Comparison of ENCODE assay signal across 17 cellular contexts in genomic region chr2:120418174-120418787, GRCh38.
DNase-seq lines count a peak whose midpoint lies in the region; ATAC-seq and TF ChIP-seq lines count a peak whose summit lies in the region.
"Had no signal": no experiment of that assay in that cellular context is flagged by ENCODE, and none has a peak within 500 bp of the region (broad histone marks: within the 10 kb centered on the region; RNA-seq: fewer than 3 reads in every experiment).

No MANE protein-coding gene starts in this region.

- no peaks in the 10 kb centered on the region for H3K9me3 Mint-ChIP-seq in activated CD4-positive, alpha-beta memory T cell treated with anti-CD3 and anti-CD28 coated beads for 36 hours
- no peaks in the 10 kb centered on the region for H3K9me3 Mint-ChIP-seq in activated CD4-positive, alpha-beta memory T cell treated with anti-CD3 and anti-CD28 coated beads, Interleukin-2, amount 10 ng/mL, durations not matched to agents 7 days and 5 days
- H3K9me3 Mint-ChIP-seq in activated T-helper 17 cell treated with anti-CD3 and anti-CD28 coated beads, Interleukin-2, amount 50 U/mL, for 72 hours = no peaks in the 10 kb centered on the region
- H3K9me3 Mint-ChIP-seq: CD8-positive, alpha-beta T cell had no signal

- H3K4me2 ChIP-seq in osteoblast (ENCODE audit: insufficient read depth, low read length) = no peak overlapping the region

- CTCF ChIA-PET in activated CD4-positive, alpha-beta memory T cell treated with anti-CD3 and anti-CD28 coated beads for 36 hours (lab: Charles Lee) = no interaction called here
- CTCF ChIA-PET in activated CD4-positive, alpha-beta memory T cell treated with anti-CD3 and anti-CD28 coated beads, Interleukin-2, amount 10 ng/mL, durations not matched to agents 7 days and 5 days (lab: Charles Lee) = no interaction called here

- no peak overlapping the region for H2AFZ ChIP-seq in osteoblast (ENCODE audit: low read length)

- no peak overlapping the region for H3K27ac Mint-ChIP-seq in activated CD4-positive, alpha-beta memory T cell treated with anti-CD3 and anti-CD28 coated beads for 36 hours
- no peak overlapping the region for H3K27ac Mint-ChIP-seq in activated CD4-positive, alpha-beta memory T cell treated with anti-CD3 and anti-CD28 coated beads, Interleukin-2, amount 10 ng/mL, durations not matched to agents 7 days and 5 days
- H3K27ac Mint-ChIP-seq in activated T-helper 17 cell treated with anti-CD3 and anti-CD28 coated beads, Interleukin-2, amount 50 U/mL, for 72 hours = no peak overlapping the region
- H3K27ac Mint-ChIP-seq: CD8-positive, alpha-beta T cell had no signal

- H3K4me1 Mint-ChIP-seq in activated CD4-positive, alpha-beta memory T cell treated with anti-CD3 and anti-CD28 coated beads for 36 hours (ENCODE audit: low read depth) = no peaks in the 10 kb centered on the region
- H3K4me1 Mint-ChIP-seq in activated CD4-positive, alpha-beta memory T cell treated with anti-CD3 and anti-CD28 coated beads, Interleukin-2, amount 10 ng/mL, durations not matched to agents 7 days and 5 days = no peaks in the 10 kb centered on the region
- no peaks in the 10 kb centered on the region for H3K4me1 Mint-ChIP-seq in activated T-helper 17 cell treated with anti-CD3 and anti-CD28 coated beads, Interleukin-2, amount 50 U/mL, for 72 hours

- H3K4me3 Mint-ChIP-seq in activated CD4-positive, alpha-beta memory T cell treated with anti-CD3 and anti-CD28 coated beads for 36 hours = no peak overlapping the region
- no peak overlapping the region for H3K4me3 Mint-ChIP-seq in activated CD4-positive, alpha-beta memory T cell treated with anti-CD3 and anti-CD28 coated beads, Interleukin-2, amount 10 ng/mL, durations not matched to agents 7 days and 5 days
- H3K4me3 Mint-ChIP-seq in activated T-helper 17 cell treated with anti-CD3 and anti-CD28 coated beads, Interleukin-2, amount 50 U/mL, for 72 hours = no peak overlapping the region
- H3K4me3 Mint-ChIP-seq: CD8-positive, alpha-beta T cell had no signal

- TF ChIP-seq CTCF in osteoblast (IDR thresholded peaks at IDR 0.05; ENCODE audit: extremely low read depth, low read depth, low read length) = no peak

- H3K4me3 ChIP-seq in osteoblast (ENCODE audit: insufficient read depth, low read length) = no peak overlapping the region
- H3K4me3 ChIP-seq: K562 had no signal

- no peaks in the 10 kb centered on the region for H3K4me1 ChIP-seq in osteoblast (ENCODE audit: insufficient read depth, low read length)
- H3K4me1 ChIP-seq: BE2C had no signal

- H3K27ac ChIP-seq in osteoblast (ENCODE audit: low read depth, low read length) = no peak overlapping the region
- H3K27ac ChIP-seq: 22Rv1 had no signal

- no peaks in the 10 kb centered on the region for H3K9me3 ChIP-seq in osteoblast (ENCODE audit: low read depth, low read length)
- H3K9me3 ChIP-seq: BE2C had no signal

- no peaks in the 10 kb centered on the region for H3K79me2 ChIP-seq in osteoblast (ENCODE audit: insufficient read depth, low read length)

- H3K27me3 Mint-ChIP-seq in activated CD4-positive, alpha-beta memory T cell treated with anti-CD3 and anti-CD28 coated beads for 36 hours = peaks cover 8% of the 10 kb centered on the region
- H3K27me3 Mint-ChIP-seq in activated CD4-positive, alpha-beta memory T cell treated with anti-CD3 and anti-CD28 coated beads, Interleukin-2, amount 10 ng/mL, durations not matched to agents 7 days and 5 days = peaks cover 9% of the 10 kb centered on the region
- peaks cover 42% of the 10 kb centered on the region for H3K27me3 Mint-ChIP-seq in activated T-helper 17 cell treated with anti-CD3 and anti-CD28 coated beads, Interleukin-2, amount 50 U/mL, for 72 hours

- ATAC-seq in left ventricle myocardium superior (no peak), left cardiac atrium (no peak), HG03135 (IDR thresholded peaks at IDR 0.05; ENCODE audit: unreplicated experiment) (no peak), GM18861 (IDR thresholded peaks at IDR 0.05; ENCODE audit: unreplicated experiment) (no peak)
- no peak for ATAC-seq in activated T-helper 17 cell treated with anti-CD3 and anti-CD28 coated beads, Interleukin-2, amount 50 U/mL, for 72 hours (replicated peaks)
- ATAC-seq: CD8-positive, alpha-beta T cell; HCT116; K562 had no signal

- peaks cover 33% of the 10 kb centered on the region for H3K27me3 ChIP-seq in osteoblast (ENCODE audit: insufficient read depth, low read length)
- H3K27me3 ChIP-seq: BE2C had no signal

- intact Hi-C loops in activated CD4-positive, alpha-beta memory T cell treated with anti-CD3 and anti-CD28 coated beads for 36 hours (cut with micrococcal nuclease) = no loop called here
- intact Hi-C loops in left ventricle myocardium superior (cut with micrococcal nuclease) (no loop called here), left cardiac atrium (cut with DNase I) (no loop called here)

- no peaks in the 10 kb centered on the region for H4K20me1 ChIP-seq in osteoblast (ENCODE audit: insufficient read depth, low read length)

- H3K36me3 ChIP-seq in osteoblast (ENCODE audit: insufficient read depth, low read length) = no peaks in the 10 kb centered on the region
- H3K36me3 ChIP-seq: BE2C had no signal

- POLR2A ChIA-PET in activated CD4-positive, alpha-beta memory T cell treated with anti-CD3 and anti-CD28 coated beads for 36 hours (lab: Charles Lee) = no interaction called here
- POLR2A ChIA-PET in activated CD4-positive, alpha-beta memory T cell treated with anti-CD3 and anti-CD28 coated beads, Interleukin-2, amount 10 ng/mL, durations not matched to agents 7 days and 5 days (lab: Charles Lee) = no interaction called here

- no peaks in the 10 kb centered on the region for H3K36me3 Mint-ChIP-seq in activated CD4-positive, alpha-beta memory T cell treated with anti-CD3 and anti-CD28 coated beads for 36 hours
- H3K36me3 Mint-ChIP-seq in activated CD4-positive, alpha-beta memory T cell treated with anti-CD3 and anti-CD28 coated beads, Interleukin-2, amount 10 ng/mL, durations not matched to agents 7 days and 5 days (ENCODE audit: low read depth) = no peaks in the 10 kb centered on the region
- no peaks in the 10 kb centered on the region for H3K36me3 Mint-ChIP-seq in activated T-helper 17 cell treated with anti-CD3 and anti-CD28 coated beads, Interleukin-2, amount 50 U/mL, for 72 hours (ENCODE audit: low read depth)
- H3K36me3 Mint-ChIP-seq: CD8-positive, alpha-beta T cell had no signal

- DNase-seq in activated CD4-positive, alpha-beta memory T cell treated with anti-CD3 and anti-CD28 coated beads for 36 hours = peak; percentile 4
- no peak for DNase-seq in activated CD4-positive, alpha-beta memory T cell treated with anti-CD3 and anti-CD28 coated beads, Interleukin-2, amount 10 ng/mL, durations not matched to agents 7 days and 5 days
- peak; percentile 11 for DNase-seq in left ventricle myocardium superior
- no peak for DNase-seq in left cardiac atrium
- peak; percentile 29 for DNase-seq in osteoblast (ENCODE audit: insufficient read length, low spot score, missing footprints)
- DNase-seq: BE2C, NCI-H1417, NCI-H187 treated with DMSO at 0.1 percent for 48 hours, NCI-H446, NCI-H69 had no signal

Comparison
In these comparisons a context has a peak if more than half of its experiments do, and no peak if none do; other contexts are left out.
1. DNase-seq: peak in activated CD4-positive, alpha-beta memory T cell treated with anti-CD3 and anti-CD28 coated beads for 36 hours (single experiment), left ventricle myocardium superior (single experiment) and osteoblast (single experiment); none in activated CD4-positive, alpha-beta memory T cell treated with anti-CD3 and anti-CD28 coated beads, Interleukin-2, amount 10 ng/mL, durations not matched to agents 7 days and 5 days (single experiment) and left cardiac atrium (single experiment).